13 cellular contexts compared by ENCODE assay signal in the genomic region with DNA sequence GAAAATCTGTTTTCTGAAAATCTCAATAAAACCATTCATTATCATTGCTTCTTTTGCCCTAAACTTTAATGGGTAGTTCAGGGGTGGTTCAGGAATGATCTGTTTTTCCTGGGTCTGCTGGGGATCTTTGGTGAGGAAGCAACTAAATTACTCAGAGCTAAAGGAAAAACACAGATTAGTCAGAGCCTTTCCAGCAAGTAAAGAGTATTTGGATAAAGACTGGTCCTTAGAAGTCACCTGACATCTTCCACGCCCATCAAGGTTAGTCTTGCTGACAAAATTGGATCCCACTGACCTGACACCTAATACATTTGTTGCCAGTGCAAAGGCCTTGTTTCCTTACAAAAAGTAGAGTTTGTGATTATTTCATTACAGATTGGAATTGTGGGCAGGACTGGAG.
"Had no signal": no experiment of that assay in that cellular context is flagged by ENCODE, and none has a peak within 500 bp of the region (broad histone marks: within the 10 kb centered on the region; RNA-seq: fewer than 3 reads in every experiment).

No MANE protein-coding gene starts in this region.

- DNase-seq: activated CD4-positive, alpha-beta T cell treated with anti-CD3 and anti-CD28 coated beads, Interleukin-2, amount 50 U/mL, for 1 hour; activated CD4-positive, CD25-positive, alpha-beta regulatory T cell; activated naive CD4-positive, alpha-beta T cell treated with anti-CD3 and anti-CD28 coated beads, Interleukin-2, amount 50 U/mL, for 16 hours; adrenal gland; cerebellar nuclear complex; kidney glomerular epithelial cell; midbrain; stimulated activated naive CD4-positive, alpha-beta T cell; substantia nigra; T-helper 2 cell; trophoblast cell had no signal

- H3K27me3 ChIP-seq: adrenal gland, hepatocyte, right atrium auricular region had no signal

- H3K36me3 ChIP-seq: adrenal gland, right atrium auricular region had no signal

- H3K9me3 ChIP-seq: right atrium auricular region had no signal

- H3K4me1 ChIP-seq: adrenal gland, right atrium auricular region had no signal

- H3K27ac ChIP-seq: adrenal gland, hepatocyte, right atrium auricular region had no signal

- H3K4me3 ChIP-seq: adrenal gland, hepatocyte, right atrium auricular region had no signal
